Comparison of ENCODE assay signal across 1 cellular context in the genomic region with DNA sequence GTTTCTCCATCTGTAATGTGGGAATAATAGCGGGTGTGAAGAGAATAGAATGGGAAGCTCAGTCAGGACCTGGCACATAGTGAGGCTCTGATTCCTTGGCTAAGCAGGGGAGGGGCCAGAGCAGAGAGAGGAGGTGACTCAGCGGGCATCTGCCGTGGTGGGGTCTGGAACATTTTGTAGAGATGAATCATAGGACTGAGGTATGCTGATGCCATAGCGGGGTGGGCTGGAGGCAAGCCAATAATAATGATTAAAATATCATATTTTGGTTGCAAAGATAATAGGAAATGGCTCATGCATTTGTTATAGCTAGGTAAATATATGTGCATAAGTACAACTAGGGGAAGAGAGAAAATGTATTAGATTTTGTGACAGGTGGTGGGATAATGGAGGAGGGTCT.
TF ChIP-seq lines count a peak whose summit lies in the region.

No MANE protein-coding gene starts in this region.

TF ChIP-seq in HepG2, 621 proteins besides CTCF, POLR2A, EP300 and RAD21 (continued from another document):
- TF ChIP-seq THAP7 (CRISPR knock-in tag; IDR thresholded peaks at IDR 0.05) (no peak), ZNF382 (CRISPR knock-in tag; IDR thresholded peaks at IDR 0.05; ENCODE audit: borderline replicate concordance) (no peak), ETV6 (CRISPR knock-in tag; conservative IDR thresholded peaks at IDR 0.05) (no peak), FOXA3 (CRISPR knock-in tag; IDR thresholded peaks at IDR 0.05) (no peak), CCDC6 (CRISPR knock-in tag; IDR thresholded peaks at IDR 0.05) (no peak), TCF12 (IDR thresholded peaks at IDR 0.05) (no peak), TCF12 (CRISPR knock-in tag; IDR thresholded peaks at IDR 0.05) (no peak), ZNF619 (CRISPR knock-in tag; IDR thresholded peaks at IDR 0.05) (no peak), FOSL2 (CRISPR knock-in tag; IDR thresholded peaks at IDR 0.05) (peak; percentile 81), ZNF30 (CRISPR knock-in tag; IDR thresholded peaks at IDR 0.05) (no peak), MED8 (CRISPR knock-in tag; IDR thresholded peaks at IDR 0.05; ENCODE audit: insufficient replicate concordance) (no peak), TEAD3 (CRISPR knock-in tag; optimal IDR thresholded peaks at IDR 0.05; ENCODE audit: borderline replicate concordance) (no peak), FUBP1 (CRISPR knock-in tag; IDR thresholded peaks at IDR 0.05; ENCODE audit: borderline replicate concordance) (no peak), ZKSCAN1 (IDR thresholded peaks at IDR 0.05; ENCODE audit: low read length) (peak; percentile 73; the same call in 1 of the 2 replicates), RCOR2 (CRISPR knock-in tag; IDR thresholded peaks at IDR 0.05) (no peak)
- TF ChIP-seq, protein P1, sequence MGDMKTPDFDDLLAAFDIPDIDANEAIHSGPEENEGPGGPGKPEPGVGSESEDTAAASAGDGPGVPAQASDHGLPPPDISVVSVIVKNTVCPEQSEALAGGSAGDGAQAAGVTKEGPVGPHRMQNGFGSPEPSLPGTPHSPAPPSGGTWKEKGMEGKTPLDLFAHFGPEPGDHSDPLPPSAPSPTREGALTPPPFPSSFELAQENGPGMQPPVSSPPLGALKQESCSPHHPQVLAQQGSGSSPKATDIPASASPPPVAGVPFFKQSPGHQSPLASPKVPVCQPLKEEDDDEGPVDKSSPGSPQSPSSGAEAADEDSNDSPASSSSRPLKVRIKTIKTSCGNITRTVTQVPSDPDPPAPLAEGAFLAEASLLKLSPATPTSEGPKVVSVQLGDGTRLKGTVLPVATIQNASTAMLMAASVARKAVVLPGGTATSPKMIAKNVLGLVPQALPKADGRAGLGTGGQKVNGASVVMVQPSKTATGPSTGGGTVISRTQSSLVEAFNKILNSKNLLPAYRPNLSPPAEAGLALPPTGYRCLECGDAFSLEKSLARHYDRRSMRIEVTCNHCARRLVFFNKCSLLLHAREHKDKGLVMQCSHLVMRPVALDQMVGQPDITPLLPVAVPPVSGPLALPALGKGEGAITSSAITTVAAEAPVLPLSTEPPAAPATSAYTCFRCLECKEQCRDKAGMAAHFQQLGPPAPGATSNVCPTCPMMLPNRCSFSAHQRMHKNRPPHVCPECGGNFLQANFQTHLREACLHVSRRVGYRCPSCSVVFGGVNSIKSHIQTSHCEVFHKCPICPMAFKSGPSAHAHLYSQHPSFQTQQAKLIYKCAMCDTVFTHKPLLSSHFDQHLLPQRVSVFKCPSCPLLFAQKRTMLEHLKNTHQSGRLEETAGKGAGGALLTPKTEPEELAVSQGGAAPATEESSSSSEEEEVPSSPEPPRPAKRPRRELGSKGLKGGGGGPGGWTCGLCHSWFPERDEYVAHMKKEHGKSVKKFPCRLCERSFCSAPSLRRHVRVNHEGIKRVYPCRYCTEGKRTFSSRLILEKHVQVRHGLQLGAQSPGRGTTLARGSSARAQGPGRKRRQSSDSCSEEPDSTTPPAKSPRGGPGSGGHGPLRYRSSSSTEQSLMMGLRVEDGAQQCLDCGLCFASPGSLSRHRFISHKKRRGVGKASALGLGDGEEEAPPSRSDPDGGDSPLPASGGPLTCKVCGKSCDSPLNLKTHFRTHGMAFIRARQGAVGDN (CRISPR knock-in tag; IDR thresholded peaks at IDR 0.05), result no peak
